In genomic region chr1:14516974-14517812, GRCh38 we compare ENCODE assay signal across 11 cellular contexts.
A peak's percentile ranks its signal among the peaks of the same experiment; 100 is the strongest.
DNase-seq lines count a peak whose midpoint lies in the region; ATAC-seq and TF ChIP-seq lines count a peak whose summit lies in the region.
"Had no signal": no experiment of that assay in that cellular context is flagged by ENCODE, and none has a peak within 500 bp of the region (broad histone marks: within the 10 kb centered on the region; RNA-seq: fewer than 3 reads in every experiment).

No MANE protein-coding gene starts in this region.

- H3K27ac ChIP-seq in IMR-90 (ENCODE audit: insufficient read depth, low read length) = peak overlapping the region; percentile 88
- no peak overlapping the region for H3K27ac ChIP-seq in naive thymus-derived CD4-positive, alpha-beta T cell (ENCODE audit: low read depth, low read length)

- CTCF ChIA-PET in IMR-90 (lab: Yijun Ruan, JAX) = no interaction called here
- CTCF ChIA-PET in naive thymus-derived CD4-positive, alpha-beta T cell (lab: Charles Lee) = no interaction called here

- no peak overlapping the region for H3K14ac ChIP-seq in IMR-90 (replicated peaks; ENCODE audit: low read depth, low read length)

- H3K4ac ChIP-seq in IMR-90 (ENCODE audit: low read depth, low read length) = no peak overlapping the region

- H3K4me1 Mint-ChIP-seq in immature natural killer cell = no peaks in the 10 kb centered on the region
- H3K4me1 Mint-ChIP-seq in naive thymus-derived CD4-positive, alpha-beta T cell = no peaks in the 10 kb centered on the region

- intact Hi-C loops in IMR-90 (cut with micrococcal nuclease) = loop anchor here (5.0 to 10.0 kb wide), 2 partner anchors 410 to 528 kb away; no protein-coding TSS in a partner anchor
- intact Hi-C loops in naive thymus-derived CD4-positive, alpha-beta T cell (cut with micrococcal nuclease) = no loop called here

- DNase-seq in GM04503 (ENCODE audit: low read depth) = peak; percentile 86
- DNase-seq in IMR-90 = peak; percentile 92
- DNase-seq in omental fat pad (ENCODE audit: low spot score) = no peak
- no peak for DNase-seq in immature natural killer cell
- DNase-seq in naive thymus-derived CD4-positive, alpha-beta T cell = no peak
- no peak for DNase-seq in UCSD-AML1 (lab: John Stamatoyannopoulos, UW; ENCODE audit: unreplicated experiment)
- no peak for DNase-seq in NCI-H2171 (lab: John Stamatoyannopoulos, UW)
- DNase-seq: erythroblast, Peyer's patch, retina had no signal

- H3K27me3 Mint-ChIP-seq in immature natural killer cell (ENCODE audit: low read depth in 3 of 3) = peaks cover 2% of the 10 kb centered on the region in 3 donors
- peaks cover 0 to 20% (median 6%) of the 10 kb centered on the region in 5 donors for H3K27me3 Mint-ChIP-seq in naive thymus-derived CD4-positive, alpha-beta T cell

- H3K27ac Mint-ChIP-seq in immature natural killer cell = no peak overlapping the region
- H3K27ac Mint-ChIP-seq in naive thymus-derived CD4-positive, alpha-beta T cell = no peak overlapping the region

- H3K4me3 Mint-ChIP-seq in immature natural killer cell = no peak overlapping the region
- no peak overlapping the region for H3K4me3 Mint-ChIP-seq in naive thymus-derived CD4-positive, alpha-beta T cell

- H3K9ac ChIP-seq in IMR-90 (ENCODE audit: low read depth, low read length) = no peak overlapping the region

- H4K5ac ChIP-seq in IMR-90 (ENCODE audit: low read depth, low read length) = no peak overlapping the region

- TF ChIP-seq POLR2A in IMR-90 (IDR thresholded peaks at IDR 0.05; ENCODE audit: low read depth, low read length) = no peak

- ATAC-seq in IMR-90 (ENCODE audit: low read depth) (peak; percentile 79), esophagus mucosa (peak; percentile 87), omental fat pad (ENCODE audit: low FRiP score) (peak; percentile 88)
- ATAC-seq in naive thymus-derived CD4-positive, alpha-beta T cell = no peak

- TF ChIP-seq RAD21 in IMR-90 (IDR thresholded peaks at IDR 0.05; ENCODE audit: low read length) = no peak

- H3K9me3 ChIP-seq in IMR-90 (ENCODE audit: control insufficient read depth, insufficient read depth, low read length) = no peaks in the 10 kb centered on the region
- no peaks in the 10 kb centered on the region for H3K9me3 ChIP-seq in naive thymus-derived CD4-positive, alpha-beta T cell (ENCODE audit: control insufficient read depth in 2 of 3, low read length in 3 of 3)
- H3K9me3 ChIP-seq: Peyer's patch had no signal

- H3K23ac ChIP-seq in IMR-90 (ENCODE audit: low read depth, low read length) = no peak overlapping the region

- no TSS peak for BruUV-seq in IMR-90 (replicated peaks; lab: Mats Ljungman, UMichigan)

- H3K27me3 ChIP-seq in IMR-90 (ENCODE audit: control insufficient read depth, insufficient read depth, low read length) = no peaks in the 10 kb centered on the region
- H3K27me3 ChIP-seq in naive thymus-derived CD4-positive, alpha-beta T cell (ENCODE audit: control insufficient read depth in 2 of 2, insufficient read depth in 2 of 2, low read length in 2 of 2) = no peaks in the 10 kb centered on the region
- H3K27me3 ChIP-seq: Peyer's patch had no signal

- peak overlapping the region; percentile 25 to 72; a peak in 3 of 4 replicates for H4K8ac ChIP-seq in IMR-90 (ENCODE audit: low read depth in 2 of 2, low read length in 2 of 2)

- no peak overlapping the region for H2AK9ac ChIP-seq in IMR-90 (replicated peaks; ENCODE audit: low read depth, low read length, poor library complexity)

- no peaks in the 10 kb centered on the region for H3K36me3 Mint-ChIP-seq in immature natural killer cell
- no peaks in the 10 kb centered on the region for H3K36me3 Mint-ChIP-seq in naive thymus-derived CD4-positive, alpha-beta T cell

- in situ Hi-C loops in IMR-90 (cut with MboI; ENCODE audit: low sequenced_read_pairs) = no loop called here

- H2AFZ ChIP-seq in IMR-90 (replicated peaks; ENCODE audit: low read length, poor library complexity) = no peak overlapping the region

- H2BK120ac ChIP-seq in IMR-90 (ENCODE audit: low read depth, low read length) = no peak overlapping the region

- POLR2A ChIA-PET in IMR-90 (lab: Charles Lee; ENCODE audit: unreplicated experiment) = no interaction called here
- POLR2A ChIA-PET in naive thymus-derived CD4-positive, alpha-beta T cell (lab: Charles Lee) = no interaction called here

- H3K9me1 ChIP-seq in IMR-90 (ENCODE audit: insufficient read depth, low read length) = no peaks in the 10 kb centered on the region

- peak overlapping the region; percentile 72; the same call in 1 of the 3 replicates for H2BK15ac ChIP-seq in IMR-90 (ENCODE audit: low read depth, low read length)

- peak overlapping the region; percentile 55 for H2BK5ac ChIP-seq in IMR-90 (ENCODE audit: low read depth, low read length, poor library complexity, severe bottlenecking)

- peak overlapping the region; percentile 31; the same call in 1 of the 2 replicates for H4K91ac ChIP-seq in IMR-90 (ENCODE audit: insufficient read depth, low read depth, low read length)

- no peak overlapping the region for H3K56ac ChIP-seq in IMR-90 (ENCODE audit: extremely low read depth, insufficient read depth, low read length)

- H3K36me3 ChIP-seq in IMR-90 (ENCODE audit: control insufficient read depth, insufficient read depth, low read length) = no peaks in the 10 kb centered on the region
- no peaks in the 10 kb centered on the region for H3K36me3 ChIP-seq in naive thymus-derived CD4-positive, alpha-beta T cell (ENCODE audit: control insufficient read depth in 2 of 3, insufficient read depth in 3 of 3, low read length in 3 of 3)
- H3K36me3 ChIP-seq: Peyer's patch had no signal

- no CpG with 5 or more reads among the region's 6 CpGs for WGBS in IMR-90 (ENCODE audit: extremely low coverage in 2 of 2, insufficient read length in 1 of 2), 2 experiments

- H3K9me3 Mint-ChIP-seq in immature natural killer cell = no peaks in the 10 kb centered on the region
- H3K9me3 Mint-ChIP-seq in naive thymus-derived CD4-positive, alpha-beta T cell = peaks cover 0 to 2% (median 0%) of the 10 kb centered on the region in 11 donors

- TF ChIP-seq CTCF in IMR-90 (conservative IDR thresholded peaks at IDR 0.05; ENCODE audit: low read depth, low read length) (no peak), omental fat pad (IDR thresholded peaks at IDR 0.05) (no peak)

- no peaks in the 10 kb centered on the region for H4K20me1 ChIP-seq in IMR-90 (ENCODE audit: insufficient read depth, low read length)

- H2AK5ac ChIP-seq in IMR-90 (ENCODE audit: low read depth, low read length) = no peak overlapping the region; the same call in 1 of the 2 replicates

- H3K4me3 ChIP-seq in IMR-90 (ENCODE audit: insufficient read depth, low read depth, low read length) = no peak overlapping the region
- H3K4me3 ChIP-seq in naive thymus-derived CD4-positive, alpha-beta T cell (ENCODE audit: low read length) = no peak overlapping the region
- H3K4me3 ChIP-seq: Peyer's patch had no signal

- peaks cover 20% of the 10 kb centered on the region for H3K4me1 ChIP-seq in IMR-90 (ENCODE audit: control insufficient read depth, insufficient read depth, low read length)
- H3K4me1 ChIP-seq in naive thymus-derived CD4-positive, alpha-beta T cell (ENCODE audit: control insufficient read depth in 2 of 2, insufficient read depth in 2 of 2, low read length in 2 of 2) = no peaks in the 10 kb centered on the region
- H3K4me1 ChIP-seq: Peyer's patch had no signal

- 0 out of 2 replicates have a peak overlapping the region, but pooled peaks have one; percentile 12 for H2BK20ac ChIP-seq in IMR-90 (ENCODE audit: low read depth, low read length)

- H3K18ac ChIP-seq in IMR-90 (ENCODE audit: low read depth, low read length) = peak overlapping the region; percentile 86

- no peaks in the 10 kb centered on the region for H3K79me1 ChIP-seq in IMR-90 (ENCODE audit: low read depth in 1 of 2, low read length in 2 of 2)

- dilution Hi-C loops in IMR-90 (cut with HindIII; ENCODE audit: low sequenced_read_pairs, unreplicated experiment) = no loop called here

- no peak overlapping the region for H3K4me2 ChIP-seq in IMR-90 (ENCODE audit: low read depth, low read length)

TF ChIP-seq in IMR-90, 13 proteins besides CTCF, POLR2A, EP300 and RAD21:
- TF ChIP-seq NFE2L2 (IDR thresholded peaks at IDR 0.05; ENCODE audit: low read depth, low read length) (no peak), RCOR1 (IDR thresholded peaks at IDR 0.05; ENCODE audit: insufficient replicate concordance, low read length) (no peak), RFX5 (IDR thresholded peaks at IDR 0.05; ENCODE audit: low read depth, low read length) (no peak), FOS (IDR thresholded peaks at IDR 0.05; ENCODE audit: low read depth, low read length) (no peak), CEBPB (IDR thresholded peaks at IDR 0.05; ENCODE audit: low read depth, low read length) (no peak), MXI1 (IDR thresholded peaks at IDR 0.05; ENCODE audit: borderline replicate concordance, low read depth, low read length) (0 out of 2 replicates have a peak, but pooled peaks have one; percentile 33)
- TF ChIP-seq, protein P1, sequence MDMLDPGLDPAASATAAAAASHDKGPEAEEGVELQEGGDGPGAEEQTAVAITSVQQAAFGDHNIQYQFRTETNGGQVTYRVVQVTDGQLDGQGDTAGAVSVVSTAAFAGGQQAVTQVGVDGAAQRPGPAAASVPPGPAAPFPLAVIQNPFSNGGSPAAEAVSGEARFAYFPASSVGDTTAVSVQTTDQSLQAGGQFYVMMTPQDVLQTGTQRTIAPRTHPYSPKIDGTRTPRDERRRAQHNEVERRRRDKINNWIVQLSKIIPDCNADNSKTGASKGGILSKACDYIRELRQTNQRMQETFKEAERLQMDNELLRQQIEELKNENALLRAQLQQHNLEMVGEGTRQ (IDR thresholded peaks at IDR 0.05; ENCODE audit: low read depth, low read length) = no peak

Comparison
In these comparisons a context has a peak if more than half of its experiments do, and no peak if none do; other contexts are left out.
1. DNase-seq: peak in GM04503 (single experiment) and IMR-90 (single experiment); none in omental fat pad (single experiment), immature natural killer cell (0 of 3), naive thymus-derived CD4-positive, alpha-beta T cell (0 of 9), UCSD-AML1 (single experiment) and NCI-H2171 (single experiment).